In genomic region chr19:1503089-1503924, GRCh38 we compare ENCODE assay signal across 9 cellular contexts. TPM values are rescaled to one million over a fixed set of nuclear protein-coding genes. Genes with fewer than 3 reads are reported as not detected.
DNase-seq lines count a peak whose midpoint lies in the region; ATAC-seq and TF ChIP-seq lines count a peak whose summit lies in the region.
"Had no signal": no experiment of that assay in that cellular context is flagged by ENCODE, and none has a peak within 500 bp of the region (broad histone marks: within the 10 kb centered on the region; RNA-seq: fewer than 3 reads in every experiment).

No MANE protein-coding gene starts in this region.

- no TSS peak for BruUV-seq in HCT116 (replicated peaks; lab: Mats Ljungman, UMichigan)

- no peaks in the 10 kb centered on the region for H4K20me1 ChIP-seq in HCT116 (ENCODE audit: insufficient read depth)

- H3K4me3 ChIP-seq in ACC112 (ENCODE audit: low read depth, low read length) (peak overlapping the region; percentile 62), HCT116 (replicated peaks in 1 of 2; ENCODE audit: low read depth in 1 of 2, low read length in 2 of 2) (peak overlapping the region in 1 of 2 experiments; percentile 16; a peak in 1 of 4 replicates), astrocyte of the cerebellum (ENCODE audit: low read depth, low read length) (no peak overlapping the region)

- no peaks in the 10 kb centered on the region for H3K79me2 ChIP-seq in ACC112 (ENCODE audit: control insufficient read depth, insufficient read depth, low read length, unreplicated experiment)
- no peaks in the 10 kb centered on the region for H3K79me2 ChIP-seq in HCT116 (ENCODE audit: insufficient read depth, low read length)

- no peak for TF ChIP-seq RAD21 in HCT116 (IDR thresholded peaks at IDR 0.05; ENCODE audit: low read depth)

- H3K9me2 ChIP-seq in HCT116 (ENCODE audit: insufficient read depth): no peaks in the 10 kb centered on the region

- H3K27me3 ChIP-seq in ACC112 (ENCODE audit: insufficient read depth, low read length) (no peaks in the 10 kb centered on the region), HCT116 (ENCODE audit: insufficient read depth, low read length) (no peaks in the 10 kb centered on the region)

- no peaks in the 10 kb centered on the region for H3K4me1 ChIP-seq in ACC112 (ENCODE audit: control insufficient read depth, insufficient read depth, low read length, unreplicated experiment)
- H3K4me1 ChIP-seq in HCT116 (ENCODE audit: control insufficient read depth in 1 of 2, insufficient read depth in 2 of 2, low read length in 2 of 2): peaks cover 9 to 38% of the 10 kb centered on the region in 2 experiments

- CTCF ChIA-PET in HCT116 (lab: Charles Lee): interaction anchor here (1.2 kb wide), 1 partner anchor 13 kb away, joined by 3 read pairs; no protein-coding TSS in a partner anchor

- H3K9ac ChIP-seq in HCT116 (ENCODE audit: low read length): peak overlapping the region; percentile 53

- RAD21 ChIA-PET in HCT116 (lab: Charles Lee; ENCODE audit: low non-redundant PET in 1 of 2, low total read pairs in 2 of 2, uncharacterized antibody in 2 of 2, unreplicated experiment in 2 of 2): no interaction called here

- H2AFZ ChIP-seq in ACC112 (ENCODE audit: low read length, unreplicated experiment): peak overlapping the region; percentile 38
- H2AFZ ChIP-seq in HCT116 (ENCODE audit: low read depth, low read length, poor library complexity, severe bottlenecking): peak overlapping the region; percentile 26

- intact Hi-C loops in HCT116 (cut with micrococcal nuclease): no loop called here

- H3K9me3 ChIP-seq in HCT116 (ENCODE audit: control insufficient read depth in 1 of 2, insufficient read depth in 1 of 2, low read depth in 1 of 2, low read length in 2 of 2): no peaks in the 10 kb centered on the region

- no peak for DNase-seq in HCT116 (ENCODE audit: low read depth, low spot score)
- DNase-seq in T-helper 2 cell: peak; percentile 21 to 61 (median 49)
- no peak for DNase-seq in astrocyte of the cerebellum (ENCODE audit: low read depth)
- peak; percentile 31 for DNase-seq in iris pigment epithelial cell (ENCODE audit: low read depth)
- peak; percentile 65 to 74 for DNase-seq in stimulated activated CD4-positive, alpha-beta T cell treated with anti-CD3 and anti-CD28 coated beads, Interleukin-4, amount 100 ng/mL, for 48 hours (ENCODE audit: low read depth in 2 of 2)
- DNase-seq in HPDE6-E6E7 (ENCODE audit: extremely low spot score): no peak
- DNase-seq in NCI-H146 treated with DMSO at 0.1 percent for 48 hours (lab: John Stamatoyannopoulos, UW; ENCODE audit: unreplicated experiment): no peak

- H3K36me3 ChIP-seq in ACC112 (ENCODE audit: insufficient read depth, low read length) (no peaks in the 10 kb centered on the region), HCT116 (ENCODE audit: control insufficient read depth in 1 of 2, insufficient read depth in 2 of 2, low read length in 2 of 2) (no peaks in the 10 kb centered on the region)

- H3K27ac ChIP-seq in ACC112 (ENCODE audit: low read depth, low read length) (no peak overlapping the region), HCT116 (ENCODE audit: low read depth, low read length) (peak overlapping the region; percentile 5; the same call in 1 of the 2 replicates)

- TF ChIP-seq POLR2A in HCT116 (IDR thresholded peaks at IDR 0.05; ENCODE audit: borderline replicate concordance, extremely low read depth, insufficient read depth, insufficient read length): no peak

- in situ Hi-C loops in astrocyte of the cerebellum (cut with HindIII; ENCODE audit: low sequenced_read_pairs): no loop called here

- peak; percentile 43 for ATAC-seq in HCT116

- POLR2A ChIA-PET in HCT116 (lab: Charles Lee): no interaction called here

- peak overlapping the region; percentile 62 for H3K4me2 ChIP-seq in HCT116 (ENCODE audit: low read length)

- TF ChIP-seq CTCF in HCT116 (IDR thresholded peaks at IDR 0.05 in 2 of 3, conservative IDR thresholded peaks at IDR 0.05 in 1 of 3; ENCODE audit: borderline replicate concordance in 1 of 3, insufficient read depth in 1 of 3, low read depth in 2 of 3, low read length in 2 of 3) (peak in 2 of 3 experiments; percentile 74 to 84; a peak in 5 of 6 replicates), astrocyte of the cerebellum (IDR thresholded peaks at IDR 0.05; ENCODE audit: low read depth, low read length, missing control alignments) (peak; percentile 61)

TF ChIP-seq in HCT116, 20 proteins besides CTCF, POLR2A, EP300 and RAD21:
- no peak; the same call in 1 of the 2 replicates for TF ChIP-seq ELF1 (IDR thresholded peaks at IDR 0.05; ENCODE audit: borderline replicate concordance, low read depth)
- TF ChIP-seq ZFX (IDR thresholded peaks at IDR 0.05): no peak
- no peak for TF ChIP-seq SIN3A (IDR thresholded peaks at IDR 0.05; ENCODE audit: low read depth)
- TF ChIP-seq, protein P1, sequence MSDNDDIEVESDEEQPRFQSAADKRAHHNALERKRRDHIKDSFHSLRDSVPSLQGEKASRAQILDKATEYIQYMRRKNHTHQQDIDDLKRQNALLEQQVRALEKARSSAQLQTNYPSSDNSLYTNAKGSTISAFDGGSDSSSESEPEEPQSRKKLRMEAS (IDR thresholded peaks at IDR 0.05): peak; percentile 95
- no peak for TF ChIP-seq YY1 (IDR thresholded peaks at IDR 0.05; ENCODE audit: extremely low read depth, insufficient replicate concordance, low read depth, low read length)
- no peak for TF ChIP-seq ATF3 (IDR thresholded peaks at IDR 0.05)
- no peak for TF ChIP-seq SP1 (IDR thresholded peaks at IDR 0.05; ENCODE audit: low read depth)
- no peak; the same call in 1 of the 2 replicates for TF ChIP-seq EGR1 (IDR thresholded peaks at IDR 0.05; ENCODE audit: low read depth)
- TF ChIP-seq TCF7L2 (IDR thresholded peaks at IDR 0.05; ENCODE audit: borderline replicate concordance, extremely low read depth, insufficient read depth, insufficient read length): peak; percentile 48
- TF ChIP-seq JUND (IDR thresholded peaks at IDR 0.05): no peak
- TF ChIP-seq ZBTB33 (IDR thresholded peaks at IDR 0.05; ENCODE audit: extremely low read depth, insufficient replicate concordance, low read length): no peak
- TF ChIP-seq CEBPB (IDR thresholded peaks at IDR 0.05; ENCODE audit: low read depth): no peak
- no peak for TF ChIP-seq CBX3 (IDR thresholded peaks at IDR 0.05; ENCODE audit: low read depth)
- no peak for TF ChIP-seq EZH2 (IDR thresholded peaks at IDR 0.05)

RNA-seq across cellular contexts. Expression of gene ADAMTSL5, which starts 9.5 kb away (rescaled TPM):
- 24.0 TPM for total RNA-seq in HCT116 (2021; ENCODE audit: unreplicated experiment)
- polyA plus RNA-seq in HCT116 (2012): 15.9 and 17.1 TPM in 2 replicates

RNA-seq across cellular contexts. Expression of gene REEP6, which starts 12.3 kb away (rescaled TPM):
- 53.9 TPM for total RNA-seq in HCT116 (2021; ENCODE audit: unreplicated experiment)
- polyA plus RNA-seq in HCT116 (2012): 63.6 and 65.9 TPM in 2 replicates

RNA-seq across cellular contexts. Expression of gene PCSK4, which starts 13.2 kb away (rescaled TPM):
- total RNA-seq in HCT116 (2021; ENCODE audit: unreplicated experiment): 11.1 TPM
- polyA plus RNA-seq in HCT116 (2012): 8.2 and 9.8 TPM in 2 replicates

RNA-seq across cellular contexts. Expression of gene PLK5, which starts 20.6 kb away (rescaled TPM):
- total RNA-seq in HCT116 (2021; ENCODE audit: unreplicated experiment): not detected
- polyA plus RNA-seq in HCT116 (2012): 0.04 TPM in 1 of 2 replicates, not detected in the other
- total RNA-seq: mononuclear cell had no signal

RNA-seq across cellular contexts. Expression of gene C19orf25, which starts 24.3 kb away (rescaled TPM):
- 48.8 TPM for total RNA-seq in HCT116 (2021; ENCODE audit: unreplicated experiment)
- polyA plus RNA-seq in HCT116 (2012): 25.7 and 32.1 TPM in 2 replicates

Comparison
In these comparisons a context has a peak if more than half of its experiments do, and no peak if none do; other contexts are left out.
1. DNase-seq: peak in T-helper 2 cell (5 of 5), iris pigment epithelial cell (single experiment) and stimulated activated CD4-positive, alpha-beta T cell treated with anti-CD3 and anti-CD28 coated beads, Interleukin-4, amount 100 ng/mL, for 48 hours (2 of 2); none in HCT116 (single experiment), astrocyte of the cerebellum (single experiment), HPDE6-E6E7 (single experiment) and NCI-H146 treated with DMSO at 0.1 percent for 48 hours (single experiment).